Comparison of ENCODE assay signal across 7 cellular contexts in the genomic region with DNA sequence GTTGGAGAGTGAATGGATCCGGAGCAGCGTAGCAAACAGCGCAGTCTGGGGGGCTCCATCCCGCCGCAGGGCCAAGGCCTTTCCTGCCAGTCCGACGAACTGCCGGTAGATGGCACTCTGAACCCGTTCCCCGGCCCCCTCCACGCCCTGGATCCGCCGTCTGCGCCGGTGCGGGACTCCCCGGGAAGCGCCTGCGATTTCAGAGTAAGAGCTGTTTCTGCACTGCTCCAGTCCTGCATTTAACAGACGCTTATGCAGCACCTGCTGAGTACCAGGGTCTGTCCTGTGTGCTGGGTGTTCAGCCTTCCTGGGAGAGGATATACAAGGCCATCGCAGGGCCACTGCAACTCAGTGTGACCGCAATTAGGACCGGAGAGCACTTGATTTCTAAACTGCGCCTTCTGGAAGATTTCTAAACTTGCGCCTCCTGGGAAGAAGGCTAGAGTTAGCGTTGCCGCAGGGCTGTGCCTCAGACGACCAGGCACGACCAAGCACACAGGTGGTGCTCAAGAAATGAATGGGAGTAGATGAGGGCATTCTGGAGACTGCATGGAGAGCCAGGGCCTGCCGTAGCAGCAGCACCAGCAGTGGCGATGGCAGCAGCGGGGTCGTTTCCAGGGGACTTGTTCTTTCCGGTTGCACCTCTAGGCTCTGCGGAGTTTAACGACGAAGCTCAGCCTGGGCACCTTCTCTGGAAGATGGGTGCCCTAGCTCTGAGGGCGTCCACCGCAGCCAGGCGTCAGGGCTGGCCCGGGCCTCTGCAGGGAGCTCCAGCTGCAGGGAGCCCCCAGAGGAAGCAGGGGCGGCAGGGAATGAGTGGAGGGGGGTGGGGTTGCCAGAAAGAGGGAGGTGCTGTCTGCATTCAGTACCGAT. TPM values are rescaled to one million over a fixed set of nuclear protein-coding genes. Genes with fewer than 3 reads are reported as not detected.
A peak's percentile ranks its signal among the peaks of the same experiment; 100 is the strongest.
DNase-seq lines count a peak whose midpoint lies in the region; ATAC-seq and TF ChIP-seq lines count a peak whose summit lies in the region.

No MANE protein-coding gene starts in this region.

- no peak overlapping the region for H3K27ac ChIP-seq in dorsolateral prefrontal cortex

- peak; percentile 87 for DNase-seq in GM13976 (ENCODE audit: low spot score)
- peak; percentile 3 to 82 for DNase-seq in NCI-H526 (lab: John Stamatoyannopoulos, UW)
- DNase-seq in activated CD4-positive, alpha-beta T cell treated with anti-CD3 and anti-CD28 coated beads, Interleukin-2, amount 50 U/mL, for 48 hours, result peak; percentile 75 to 81
- peak in 9 of 10 donors; percentile 61 to 89 (median 77) for DNase-seq in dorsolateral prefrontal cortex
- peak; percentile 67 to 75 for DNase-seq in lung microvascular endothelial cell (ENCODE audit: low read depth in 2 of 2)
- DNase-seq in stimulated activated CD8-positive, alpha-beta memory T cell treated with anti-CD3 and anti-CD28 coated beads, Interleukin-12 subunit alpha, Interleukin-12 subunit beta, amount 100 ng/mL, for 24 hours (ENCODE audit: extremely low read depth), result peak; percentile 26

- peaks cover 0 to 30% (median 2%) of the 10 kb centered on the region in 45 donors for H3K27me3 ChIP-seq in dorsolateral prefrontal cortex

- TF ChIP-seq CTCF in GM13976 (IDR thresholded peaks at IDR 0.05; ENCODE audit: borderline replicate concordance, control extremely low read depth, extremely low read depth, insufficient read depth, missing control alignments) (peak; percentile 87), dorsolateral prefrontal cortex (IDR thresholded peaks at IDR 0.05 in 54 of 56, conservative IDR thresholded peaks at IDR 0.05 in 2 of 56; ENCODE audit: low read depth in 1 of 56, partially characterized antibody in 56 of 56) (peak; percentile 37 to 97 (median 90))

- peak; percentile 62 for ATAC-seq in HG03039 (IDR thresholded peaks at IDR 0.05; ENCODE audit: unreplicated experiment)

- in situ Hi-C loops in GM13976 (cut with MboI; ENCODE audit: low sequenced_read_pairs, unreplicated experiment), result loop anchor here (25.0 kb wide), 1 partner anchor 371 kb away; a partner anchor contains a TSS

- intact Hi-C loops in dorsolateral prefrontal cortex (cut with DNase I), result loop anchor here (1.0 to 10.0 kb wide), 4 partner anchors 84 to 748 kb away; a partner anchor contains a TSS

- peak overlapping the region in 55 of 59 donors; percentile 11 to 61 (median 39) for H3K4me3 ChIP-seq in dorsolateral prefrontal cortex

RNA-seq across cellular contexts. Expression of a gene that starts 14.3 kb away (rescaled TPM):
- total RNA-seq in dorsolateral prefrontal cortex, result under 1 TPM in 17 of 120 experiments, not detected in 103; 0.08 to 0.23 (median 0.12) TPM
- total RNA-seq in lung microvascular endothelial cell, result not detected in 2 replicates

RNA-seq across cellular contexts. Expression of a gene that starts 19.3 kb away (rescaled TPM):
- total RNA-seq in dorsolateral prefrontal cortex, result under 1 TPM in 7 of 120 experiments, not detected in 113; 0.13 to 0.20 (median 0.15) TPM
- not detected in 2 replicates for total RNA-seq in lung microvascular endothelial cell

Comparison
In these comparisons a context has a peak if more than half of its experiments do, and no peak if none do; other contexts are left out.
1. DNase-seq: peak in every context shown above with its lines; median percentile 87 in GM13976; 78 in activated CD4-positive, alpha-beta T cell treated with anti-CD3 and anti-CD28 coated beads, Interleukin-2, amount 50 U/mL, for 48 hours; 77 in dorsolateral prefrontal cortex; 71 in lung microvascular endothelial cell; 42 in NCI-H526; 26 in stimulated activated CD8-positive, alpha-beta memory T cell treated with anti-CD3 and anti-CD28 coated beads, Interleukin-12 subunit alpha, Interleukin-12 subunit beta, amount 100 ng/mL, for 24 hours.